In the genomic region with DNA sequence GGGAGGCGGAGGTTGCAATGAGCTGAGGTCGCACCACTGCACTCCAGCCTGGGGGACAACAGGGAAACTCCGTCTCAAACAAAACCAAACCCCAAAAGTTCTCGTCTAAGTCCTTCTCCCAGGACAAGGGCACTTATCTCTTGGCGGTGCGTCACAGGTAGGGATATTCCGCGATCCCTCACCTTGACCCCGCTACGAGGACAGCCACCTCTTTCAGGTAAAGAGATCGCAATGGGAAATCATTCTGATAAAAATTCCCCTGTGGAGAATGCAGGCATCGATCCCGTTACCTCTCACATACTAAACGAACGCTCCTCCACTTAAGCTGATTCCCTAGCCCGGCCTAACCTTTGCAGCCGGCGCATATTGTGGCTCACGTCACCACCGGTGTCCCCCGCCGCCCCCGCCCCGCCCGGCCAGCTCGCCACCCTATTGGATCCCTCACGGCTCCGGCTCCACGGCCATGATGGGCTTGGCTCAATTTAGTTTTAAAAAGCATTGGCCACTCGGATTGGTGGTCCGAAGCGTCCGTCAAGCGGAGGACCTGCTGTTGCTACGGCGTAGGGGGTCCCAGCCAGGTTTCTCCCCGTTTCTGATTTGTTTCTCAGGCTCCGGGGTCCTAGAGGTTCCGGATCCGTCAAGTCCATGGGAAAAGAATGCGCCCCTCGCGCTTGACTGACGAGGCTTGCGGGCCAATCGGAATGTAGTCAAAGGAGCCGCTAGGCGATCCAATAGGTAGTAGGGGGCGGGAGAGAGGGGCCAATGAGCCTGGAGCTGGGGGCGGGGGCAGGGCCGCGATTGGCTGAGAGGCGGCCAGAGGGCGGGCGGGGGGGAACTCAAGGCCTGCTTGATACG, we compare ENCODE assay signal across 8 cellular contexts. TPM values are rescaled to one million over a fixed set of nuclear protein-coding genes. Genes with fewer than 3 reads are reported as not detected.
A peak's percentile ranks its signal among the peaks of the same experiment; 100 is the strongest.
DNase-seq lines count a peak whose midpoint lies in the region; ATAC-seq and TF ChIP-seq lines count a peak whose summit lies in the region.

No MANE protein-coding gene starts in this region.

- H3K4me3 ChIP-seq in osteoblast (ENCODE audit: insufficient read depth, low read length) (peak overlapping the region; percentile 92), testis (peak overlapping the region; percentile 78 to 97)

- H3K9me3 Mint-ChIP-seq in activated naive CD8-positive, alpha-beta T cell treated with anti-CD3 and anti-CD28 coated beads for 36 hours, result no peaks in the 10 kb centered on the region

- no peaks in the 10 kb centered on the region for H3K9me3 ChIP-seq in osteoblast (ENCODE audit: low read depth, low read length)
- no peaks in the 10 kb centered on the region for H3K9me3 ChIP-seq in testis

- H3K27me3 Mint-ChIP-seq in activated naive CD8-positive, alpha-beta T cell treated with anti-CD3 and anti-CD28 coated beads for 36 hours, result peaks cover 6% of the 10 kb centered on the region

- H3K36me3 ChIP-seq in osteoblast (ENCODE audit: insufficient read depth, low read length) (no peaks in the 10 kb centered on the region), testis (ENCODE audit: low read depth, missing control alignments) (no peaks in the 10 kb centered on the region)

- peak; percentile 83 for ATAC-seq in HG02678 (IDR thresholded peaks at IDR 0.05; ENCODE audit: unreplicated experiment)

- H3K4me1 ChIP-seq in osteoblast (ENCODE audit: insufficient read depth, low read length), result peaks cover 16% of the 10 kb centered on the region
- H3K4me1 ChIP-seq in testis, result peaks cover 27% of the 10 kb centered on the region

- no peak for TF ChIP-seq POLR2A in testis (IDR thresholded peaks at IDR 0.05)

- H3K36me3 Mint-ChIP-seq in activated naive CD8-positive, alpha-beta T cell treated with anti-CD3 and anti-CD28 coated beads for 36 hours, result peaks cover 18% of the 10 kb centered on the region

- 5% methylated on average over 36 to 39 of the region's 56 CpGs for WGBS in testis, 2 donors

- H3K27me3 ChIP-seq in osteoblast (ENCODE audit: insufficient read depth, low read length) (peaks cover under 1% of the 10 kb centered on the region), testis (no peaks in the 10 kb centered on the region)

- intact Hi-C loops in head of caudate nucleus (cut with DNase I), result loop anchor here (5.0 kb wide), 1 partner anchor 248 kb away; a partner anchor contains a TSS
- intact Hi-C loops in testis (cut with DNase I; ENCODE audit: low total_unique reads), result no loop called here

- H3K4me3 Mint-ChIP-seq in activated naive CD8-positive, alpha-beta T cell treated with anti-CD3 and anti-CD28 coated beads for 36 hours, result peak overlapping the region; percentile 87

- peaks cover 46% of the 10 kb centered on the region for H3K79me2 ChIP-seq in osteoblast (ENCODE audit: insufficient read depth, low read length)

- H3K27ac Mint-ChIP-seq in activated naive CD8-positive, alpha-beta T cell treated with anti-CD3 and anti-CD28 coated beads for 36 hours, result peak overlapping the region; percentile 92

- H3K4me1 Mint-ChIP-seq in activated naive CD8-positive, alpha-beta T cell treated with anti-CD3 and anti-CD28 coated beads for 36 hours, result peaks cover 30% of the 10 kb centered on the region

- peak overlapping the region; percentile 93 for H3K27ac ChIP-seq in osteoblast (ENCODE audit: low read depth, low read length)
- H3K27ac ChIP-seq in testis, result peak overlapping the region; percentile 90 to 100

- peak overlapping the region; percentile 91 for H2AFZ ChIP-seq in osteoblast (ENCODE audit: low read length)

- H3K4me2 ChIP-seq in osteoblast (ENCODE audit: insufficient read depth, low read length), result peak overlapping the region; percentile 90

- DNase-seq in GM10266 (ENCODE audit: extremely low spot score) (peak; percentile 99), NCI-H1105 treated with DMSO at 0.1 percent for 48 hours (lab: John Stamatoyannopoulos, UW) (peak; percentile 99), SKM-1 (lab: John Stamatoyannopoulos, UW; ENCODE audit: unreplicated experiment) (peak; percentile 95), head of caudate nucleus (peak; percentile 93 to 99 (median 98)), osteoblast (ENCODE audit: insufficient read length, low spot score, missing footprints) (peak; percentile 100), testis (peak; percentile 99)
- DNase-seq in activated naive CD8-positive, alpha-beta T cell treated with anti-CD3 and anti-CD28 coated beads for 36 hours, result peak; percentile 93

- TF ChIP-seq CTCF in GM10266 (IDR thresholded peaks at IDR 0.05; ENCODE audit: control insufficient read depth, insufficient read depth, low read depth, missing control alignments) (no peak), osteoblast (IDR thresholded peaks at IDR 0.05; ENCODE audit: extremely low read depth, low read depth, low read length) (no peak), testis (IDR thresholded peaks at IDR 0.05) (peak in 1 of 3 experiments; percentile 6)

- peaks cover 33% of the 10 kb centered on the region for H4K20me1 ChIP-seq in osteoblast (ENCODE audit: insufficient read depth, low read length)

RNA-seq across cellular contexts. Expression of a gene that starts 0.4 kb away (rescaled TPM):
- total RNA-seq in activated naive CD8-positive, alpha-beta T cell treated with anti-CD3 and anti-CD28 coated beads for 36 hours, result 100 to 1,000 TPM; 122 to 123 TPM
- 131 and 151 TPM in 2 replicates for total RNA-seq in osteoblast
- total RNA-seq in testis, result 100 to 1,000 TPM; 188 to 190 TPM
- 88.5 TPM for polyA plus RNA-seq in testis (ENCODE audit: insufficient read depth, low read depth, low replicate concordance)

Comparison
In these comparisons a context has a peak if more than half of its experiments do, and no peak if none do; other contexts are left out.
1. Peak in every context shown above with its lines: DNase-seq, ATAC-seq, H3K4me3 ChIP-seq and H3K27ac ChIP-seq.